1 cellular context compared by ENCODE assay signal in the genomic region with DNA sequence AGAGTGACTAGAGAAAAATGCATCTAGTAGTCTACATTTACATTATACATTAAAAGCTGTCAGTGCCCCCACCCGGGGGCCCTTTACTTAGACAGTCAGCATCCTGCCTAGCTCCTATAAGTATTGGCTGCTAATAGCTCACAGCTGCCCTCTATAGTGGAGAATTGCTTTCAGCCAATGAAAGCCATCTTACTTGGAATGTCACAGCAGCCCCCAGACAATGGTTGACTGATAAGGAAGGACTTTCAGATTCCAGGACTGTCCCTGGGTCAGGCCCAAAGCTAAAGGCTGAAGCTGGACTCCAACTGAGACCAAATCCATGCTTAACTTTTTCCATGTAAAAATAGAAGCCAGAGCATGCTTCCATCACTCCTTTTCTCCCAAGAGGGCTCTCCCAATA.
TF ChIP-seq lines count a peak whose summit lies in the region.

No MANE protein-coding gene starts in this region.

TF ChIP-seq in H1, 55 proteins besides CTCF, POLR2A, EP300 and RAD21:
- TF ChIP-seq JUN (IDR thresholded peaks at IDR 0.05; ENCODE audit: low read depth, low read length) (no peak), SIX5 (IDR thresholded peaks at IDR 0.05; ENCODE audit: low read depth, low read length) (no peak), RBBP5 (IDR thresholded peaks at IDR 0.05; ENCODE audit: borderline replicate concordance, low read depth, low read length) (no peak), TAF1 (IDR thresholded peaks at IDR 0.05; ENCODE audit: low read depth, low read length) (no peak), POLR2AphosphoS5 (IDR thresholded peaks at IDR 0.05; ENCODE audit: low read depth, low read length) (no peak), NRF1 (IDR thresholded peaks at IDR 0.05; ENCODE audit: low read depth, low read length) (no peak), RNF2 (IDR thresholded peaks at IDR 0.05; ENCODE audit: borderline replicate concordance, low read depth, low read length, missing control alignments, poor library complexity, severe bottlenecking) (no peak), CEBPB (IDR thresholded peaks at IDR 0.05; ENCODE audit: low read depth, low read length) (no peak), FOSL1 (IDR thresholded peaks at IDR 0.05; ENCODE audit: insufficient read depth, low read depth, low read length) (no peak), YY1 (IDR thresholded peaks at IDR 0.05; ENCODE audit: low read depth, low read length) (no peak), CREB1 (IDR thresholded peaks at IDR 0.05) (no peak), BCL11A (IDR thresholded peaks at IDR 0.05; ENCODE audit: low read depth in 2 of 2, low read length in 2 of 2) (no peak), SP4 (IDR thresholded peaks at IDR 0.05; ENCODE audit: low read length) (no peak), EZH2 (IDR thresholded peaks at IDR 0.05; ENCODE audit: low read depth, low read length, severe bottlenecking) (no peak), SAP30 (IDR thresholded peaks at IDR 0.05; ENCODE audit: insufficient read depth, insufficient replicate concordance, low read length) (no peak), SP2 (IDR thresholded peaks at IDR 0.05; ENCODE audit: low read length) (no peak), SIRT6 (IDR thresholded peaks at IDR 0.05; ENCODE audit: low read length) (no peak), CHD2 (IDR thresholded peaks at IDR 0.05; ENCODE audit: low read length) (no peak)
- TF ChIP-seq, protein P1, sequence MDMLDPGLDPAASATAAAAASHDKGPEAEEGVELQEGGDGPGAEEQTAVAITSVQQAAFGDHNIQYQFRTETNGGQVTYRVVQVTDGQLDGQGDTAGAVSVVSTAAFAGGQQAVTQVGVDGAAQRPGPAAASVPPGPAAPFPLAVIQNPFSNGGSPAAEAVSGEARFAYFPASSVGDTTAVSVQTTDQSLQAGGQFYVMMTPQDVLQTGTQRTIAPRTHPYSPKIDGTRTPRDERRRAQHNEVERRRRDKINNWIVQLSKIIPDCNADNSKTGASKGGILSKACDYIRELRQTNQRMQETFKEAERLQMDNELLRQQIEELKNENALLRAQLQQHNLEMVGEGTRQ (IDR thresholded peaks at IDR 0.05; ENCODE audit: low read length) = no peak
- TF ChIP-seq, protein P2, sequence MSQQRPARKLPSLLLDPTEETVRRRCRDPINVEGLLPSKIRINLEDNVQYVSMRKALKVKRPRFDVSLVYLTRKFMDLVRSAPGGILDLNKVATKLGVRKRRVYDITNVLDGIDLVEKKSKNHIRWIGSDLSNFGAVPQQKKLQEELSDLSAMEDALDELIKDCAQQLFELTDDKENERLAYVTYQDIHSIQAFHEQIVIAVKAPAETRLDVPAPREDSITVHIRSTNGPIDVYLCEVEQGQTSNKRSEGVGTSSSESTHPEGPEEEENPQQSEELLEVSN (IDR thresholded peaks at IDR 0.05) = no peak
